ENCODE assay signal across 27 cellular contexts in genomic region chrX:3598046-3598605, GRCh38.
"Had no signal": no experiment of that assay in that cellular context is flagged by ENCODE, and none has a peak within 500 bp of the region (broad histone marks: within the 10 kb centered on the region; RNA-seq: fewer than 3 reads in every experiment).

No MANE protein-coding gene starts in this region.

- ATAC-seq: activated T-cell treated with anti-CD3 and anti-CD28 coated beads, Interleukin-2, amount 50 U/mL, for 4 hours; activated T-helper 17 cell treated with anti-CD3 and anti-CD28 coated beads, Interleukin-2, amount 50 U/mL, for 72 hours; body of pancreas; gastroesophageal sphincter; T-helper 17 cell had no signal

- H3K4me1 ChIP-seq: body of pancreas, esophagus muscularis mucosa, gastroesophageal sphincter, heart right ventricle had no signal

- H3K36me3 ChIP-seq: esophagus muscularis mucosa, gastroesophageal sphincter, heart right ventricle had no signal

- H3K27me3 ChIP-seq: body of pancreas, esophagus muscularis mucosa, gastroesophageal sphincter, heart right ventricle had no signal

- H3K9me3 ChIP-seq: body of pancreas, esophagus muscularis mucosa, gastroesophageal sphincter, heart right ventricle had no signal

- DNase-seq: activated CD4-positive, alpha-beta memory T cell treated with anti-CD3 and anti-CD28 coated beads, Interleukin-2, amount 10 ng/mL, durations not matched to agents 7 days and 5 days; activated CD4-positive, alpha-beta T cell treated with anti-CD3 and anti-CD28 coated beads for 1 hour; activated CD4-positive, alpha-beta T cell treated with anti-CD3 and anti-CD28 coated beads for 4 hours; activated CD4-positive, alpha-beta T cell treated with anti-CD3 and anti-CD28 coated beads, Interleukin-2, amount 10 ng/mL, durations not matched to agents 7 days and 5 days; activated CD4-positive, alpha-beta T cell treated with anti-CD3 and anti-CD28 coated beads, Interleukin-2, amount 50 U/mL, for 4 hours; activated CD8-positive, alpha-beta memory T cell treated with anti-CD3 and anti-CD28 coated beads, Interleukin-2, amount 50 U/mL, for 48 hours; activated effector memory CD4-positive, alpha-beta T cell treated with Interleukin-2 at 50 U/mL for 16 hours; activated gamma-delta T cell treated with Interleukin-2 at 50 U/mL for 16 hours; activated naive CD4-positive, alpha-beta T cell treated with anti-CD3 and anti-CD28 coated beads, Interleukin-2, amount 50 U/mL, for 16 hours; activated naive CD4-positive, alpha-beta T cell treated with Interleukin-2 at 50 U/mL for 16 hours; activated T-cell treated with anti-CD3 and anti-CD28 coated beads, Interleukin-2, amount 50 U/mL, for 4 hours; amniotic stem cell; anterior cingulate cortex; body of pancreas; dorsolateral prefrontal cortex; effector memory CD4-positive, alpha-beta T cell; endodermal cell; erythroblast; foreskin melanocyte; T-helper 1 cell; T-helper 17 cell; T1000 had no signal

- H3K4me3 ChIP-seq: body of pancreas, coronary artery, dorsolateral prefrontal cortex, esophagus muscularis mucosa, gastroesophageal sphincter, heart right ventricle had no signal

- H3K27ac ChIP-seq: body of pancreas, coronary artery, dorsolateral prefrontal cortex, esophagus muscularis mucosa, gastroesophageal sphincter had no signal
